9 cellular contexts compared by ENCODE assay signal in the genomic region with DNA sequence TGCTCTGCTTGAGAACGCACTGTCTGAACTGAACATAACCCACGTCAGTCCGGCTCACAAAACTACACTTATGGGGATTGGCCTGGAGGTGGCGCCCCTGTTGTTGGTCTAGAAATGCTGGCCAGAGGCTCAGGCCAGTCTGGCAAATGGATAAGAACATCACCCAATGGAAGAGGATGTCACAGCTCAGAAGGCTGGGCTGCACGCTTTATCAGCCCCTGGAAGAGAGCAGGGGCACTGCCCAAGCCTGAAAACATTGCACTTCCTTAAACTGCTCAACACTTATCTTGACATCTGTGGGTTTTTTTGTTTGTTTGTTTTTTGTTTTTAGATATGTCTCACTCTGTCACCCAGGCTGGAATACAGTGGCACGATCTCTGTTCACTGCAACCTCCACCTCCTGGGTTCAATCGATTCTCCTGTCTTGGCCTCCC. TPM values are rescaled to one million over a fixed set of nuclear protein-coding genes. Genes with fewer than 3 reads are reported as not detected.
DNase-seq lines count a peak whose midpoint lies in the region; ATAC-seq and TF ChIP-seq lines count a peak whose summit lies in the region.
"Had no signal": no experiment of that assay in that cellular context is flagged by ENCODE, and none has a peak within 500 bp of the region (broad histone marks: within the 10 kb centered on the region; RNA-seq: fewer than 3 reads in every experiment).

No MANE protein-coding gene starts in this region.

- H3K4me1 ChIP-seq in liver (ENCODE audit: control insufficient read depth in 4 of 4, insufficient read depth in 4 of 4, low read length in 3 of 4), result no peaks in the 10 kb centered on the region

- TF ChIP-seq CTCF in WTC11 (IDR thresholded peaks at IDR 0.05), result peak; percentile 34; the same call in 1 of the 2 replicates
- TF ChIP-seq CTCF in liver (IDR thresholded peaks at IDR 0.05; ENCODE audit: low read depth, low read length, missing input control), result peak; percentile 67

- TF ChIP-seq RAD21 in liver (IDR thresholded peaks at IDR 0.05), result peak; percentile 86 to 96

- H3K36me3 Mint-ChIP-seq in WTC11, result no peaks in the 10 kb centered on the region
- H3K36me3 Mint-ChIP-seq in dendritic cell treated with granulocyte-macrophage colony-stimulating factor and Interleukin-4, amounts not matched to agents 40 ng/mL and 50 ng/mL, for 4 days (ENCODE audit: low read depth), result no peaks in the 10 kb centered on the region

- no peaks in the 10 kb centered on the region for H3K9me3 ChIP-seq in liver (ENCODE audit: control insufficient read depth in 4 of 4, low read length in 3 of 4)
- H3K9me3 ChIP-seq: BLaER1 had no signal

- peaks cover 10% of the 10 kb centered on the region for H3K4me1 Mint-ChIP-seq in WTC11
- H3K4me1 Mint-ChIP-seq in dendritic cell treated with granulocyte-macrophage colony-stimulating factor and Interleukin-4, amounts not matched to agents 40 ng/mL and 50 ng/mL, for 4 days (ENCODE audit: low read depth), result peaks cover 7% of the 10 kb centered on the region

- no peak overlapping the region for H3K9ac ChIP-seq in liver (ENCODE audit: low read depth in 1 of 2, low read length in 2 of 2)
- H3K9ac ChIP-seq: BLaER1 had no signal

- WGBS in liver, result 32% methylated on average over 7 of the region's 7 CpGs

- ATAC-seq in HG02973 (IDR thresholded peaks at IDR 0.05; ENCODE audit: unreplicated experiment), result peak; percentile 84
- ATAC-seq in WTC11, result peak; percentile 96

- no peak overlapping the region for H3K27ac ChIP-seq in liver (ENCODE audit: low read depth in 1 of 2, low read length in 2 of 2)
- H3K27ac ChIP-seq: BLaER1 had no signal

- no peak overlapping the region for H3K4me3 ChIP-seq in liver (ENCODE audit: low read depth in 1 of 3, low read length in 3 of 3)
- H3K4me3 ChIP-seq: BLaER1 had no signal

- no peaks in the 10 kb centered on the region for H3K9me3 Mint-ChIP-seq in WTC11
- no peaks in the 10 kb centered on the region for H3K9me3 Mint-ChIP-seq in dendritic cell treated with granulocyte-macrophage colony-stimulating factor and Interleukin-4, amounts not matched to agents 40 ng/mL and 50 ng/mL, for 4 days

- DNase-seq in NK-92 treated with Interleukin-12 subunit alpha and Interleukin-12 subunit beta, amount 100 ng/mL, for 24 hours (lab: John Stamatoyannopoulos, UW), result peak; percentile 22
- no peak for DNase-seq in NK-92 (lab: John Stamatoyannopoulos, UW; ENCODE audit: unreplicated experiment)
- peak; percentile 61 for DNase-seq in NCI-H2196 treated with DMSO at 0.1 percent for 48 hours (lab: John Stamatoyannopoulos, UW; ENCODE audit: unreplicated experiment)
- peak; percentile 79 for DNase-seq in WTC11 (ENCODE audit: low spot score)
- peak; percentile 21 to 35 (median 33) for DNase-seq in stimulated activated CD4-positive, alpha-beta T cell treated with anti-CD3 and anti-CD28 coated beads, TNF-alpha, amount 100 ng/mL, for 48 hours (ENCODE audit: low read depth in 3 of 3)

- POLR2A ChIA-PET in WTC11 (lab: Charles Lee), result no interaction called here

- no peak overlapping the region for H3K4me3 Mint-ChIP-seq in WTC11
- no peak overlapping the region for H3K4me3 Mint-ChIP-seq in dendritic cell treated with granulocyte-macrophage colony-stimulating factor and Interleukin-4, amounts not matched to agents 40 ng/mL and 50 ng/mL, for 4 days

- CTCF ChIA-PET in WTC11 (lab: Charles Lee), result interaction anchor here (0.6 to 2.0 kb wide), 14 partner anchors 10 to 467 kb away, joined by 3 to 25 read pairs (median 4); a partner anchor contains a TSS

- no peak overlapping the region for H3K27ac Mint-ChIP-seq in WTC11
- H3K27ac Mint-ChIP-seq in dendritic cell treated with granulocyte-macrophage colony-stimulating factor and Interleukin-4, amounts not matched to agents 40 ng/mL and 50 ng/mL, for 4 days, result peak overlapping the region; percentile 56

- intact Hi-C loops in dendritic cell treated with granulocyte-macrophage colony-stimulating factor and Interleukin-4, amounts not matched to agents 40 ng/mL and 50 ng/mL, for 4 days (cut with micrococcal nuclease), result loop anchor here (1.0 to 10.0 kb wide), 3 partner anchors 25 to 94 kb away; a partner anchor contains a TSS

- no peaks in the 10 kb centered on the region for H3K36me3 ChIP-seq in liver (ENCODE audit: control insufficient read depth in 4 of 4, insufficient read depth in 3 of 4, low read depth in 1 of 4, low read length in 3 of 4)
- H3K36me3 ChIP-seq: BLaER1 had no signal

- no peaks in the 10 kb centered on the region for H3K27me3 ChIP-seq in liver (ENCODE audit: control insufficient read depth in 4 of 4, insufficient read depth in 4 of 4, low read length in 3 of 4)
- H3K27me3 ChIP-seq: BLaER1 had no signal

- no peaks in the 10 kb centered on the region for H3K27me3 Mint-ChIP-seq in WTC11 (ENCODE audit: low read depth)
- peaks cover 8% of the 10 kb centered on the region for H3K27me3 Mint-ChIP-seq in dendritic cell treated with granulocyte-macrophage colony-stimulating factor and Interleukin-4, amounts not matched to agents 40 ng/mL and 50 ng/mL, for 4 days

TF ChIP-seq in WTC11, 78 proteins besides CTCF, POLR2A, EP300 and RAD21:
- TF ChIP-seq ZNF671 (CRISPR knock-in tag; IDR thresholded peaks at IDR 0.05), result no peak
- peak; percentile 74; the same call in 1 of the 2 replicates for TF ChIP-seq ZNF121 (CRISPR knock-in tag; IDR thresholded peaks at IDR 0.05)

TF ChIP-seq in liver, 16 proteins besides CTCF, POLR2A, EP300 and RAD21:
- TF ChIP-seq HNF4G (IDR thresholded peaks at IDR 0.05) (no peak), FOXA2 (IDR thresholded peaks at IDR 0.05) (no peak), FOXA1 (IDR thresholded peaks at IDR 0.05) (no peak), GABPA (IDR thresholded peaks at IDR 0.05 in 1 of 2, conservative IDR thresholded peaks at IDR 0.05 in 1 of 2) (no peak), NR2F2 (IDR thresholded peaks at IDR 0.05) (no peak), RXRA (IDR thresholded peaks at IDR 0.05) (no peak), JUND (IDR thresholded peaks at IDR 0.05) (no peak), HNF4A (conservative IDR thresholded peaks at IDR 0.05) (no peak), TAF1 (conservative IDR thresholded peaks at IDR 0.05) (no peak), SP1 (IDR thresholded peaks at IDR 0.05) (no peak)
- TF ChIP-seq, protein P1, sequence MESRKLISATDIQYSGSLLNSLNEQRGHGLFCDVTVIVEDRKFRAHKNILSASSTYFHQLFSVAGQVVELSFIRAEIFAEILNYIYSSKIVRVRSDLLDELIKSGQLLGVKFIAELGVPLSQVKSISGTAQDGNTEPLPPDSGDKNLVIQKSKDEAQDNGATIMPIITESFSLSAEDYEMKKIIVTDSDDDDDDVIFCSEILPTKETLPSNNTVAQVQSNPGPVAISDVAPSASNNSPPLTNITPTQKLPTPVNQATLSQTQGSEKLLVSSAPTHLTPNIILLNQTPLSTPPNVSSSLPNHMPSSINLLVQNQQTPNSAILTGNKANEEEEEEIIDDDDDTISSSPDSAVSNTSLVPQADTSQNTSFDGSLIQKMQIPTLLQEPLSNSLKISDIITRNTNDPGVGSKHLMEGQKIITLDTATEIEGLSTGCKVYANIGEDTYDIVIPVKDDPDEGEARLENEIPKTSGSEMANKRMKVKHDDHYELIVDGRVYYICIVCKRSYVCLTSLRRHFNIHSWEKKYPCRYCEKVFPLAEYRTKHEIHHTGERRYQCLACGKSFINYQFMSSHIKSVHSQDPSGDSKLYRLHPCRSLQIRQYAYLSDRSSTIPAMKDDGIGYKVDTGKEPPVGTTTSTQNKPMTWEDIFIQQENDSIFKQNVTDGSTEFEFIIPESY (IDR thresholded peaks at IDR 0.05), result no peak
- TF ChIP-seq, protein P2, sequence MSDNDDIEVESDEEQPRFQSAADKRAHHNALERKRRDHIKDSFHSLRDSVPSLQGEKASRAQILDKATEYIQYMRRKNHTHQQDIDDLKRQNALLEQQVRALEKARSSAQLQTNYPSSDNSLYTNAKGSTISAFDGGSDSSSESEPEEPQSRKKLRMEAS (IDR thresholded peaks at IDR 0.05), result no peak
- TF ChIP-seq, protein P3, sequence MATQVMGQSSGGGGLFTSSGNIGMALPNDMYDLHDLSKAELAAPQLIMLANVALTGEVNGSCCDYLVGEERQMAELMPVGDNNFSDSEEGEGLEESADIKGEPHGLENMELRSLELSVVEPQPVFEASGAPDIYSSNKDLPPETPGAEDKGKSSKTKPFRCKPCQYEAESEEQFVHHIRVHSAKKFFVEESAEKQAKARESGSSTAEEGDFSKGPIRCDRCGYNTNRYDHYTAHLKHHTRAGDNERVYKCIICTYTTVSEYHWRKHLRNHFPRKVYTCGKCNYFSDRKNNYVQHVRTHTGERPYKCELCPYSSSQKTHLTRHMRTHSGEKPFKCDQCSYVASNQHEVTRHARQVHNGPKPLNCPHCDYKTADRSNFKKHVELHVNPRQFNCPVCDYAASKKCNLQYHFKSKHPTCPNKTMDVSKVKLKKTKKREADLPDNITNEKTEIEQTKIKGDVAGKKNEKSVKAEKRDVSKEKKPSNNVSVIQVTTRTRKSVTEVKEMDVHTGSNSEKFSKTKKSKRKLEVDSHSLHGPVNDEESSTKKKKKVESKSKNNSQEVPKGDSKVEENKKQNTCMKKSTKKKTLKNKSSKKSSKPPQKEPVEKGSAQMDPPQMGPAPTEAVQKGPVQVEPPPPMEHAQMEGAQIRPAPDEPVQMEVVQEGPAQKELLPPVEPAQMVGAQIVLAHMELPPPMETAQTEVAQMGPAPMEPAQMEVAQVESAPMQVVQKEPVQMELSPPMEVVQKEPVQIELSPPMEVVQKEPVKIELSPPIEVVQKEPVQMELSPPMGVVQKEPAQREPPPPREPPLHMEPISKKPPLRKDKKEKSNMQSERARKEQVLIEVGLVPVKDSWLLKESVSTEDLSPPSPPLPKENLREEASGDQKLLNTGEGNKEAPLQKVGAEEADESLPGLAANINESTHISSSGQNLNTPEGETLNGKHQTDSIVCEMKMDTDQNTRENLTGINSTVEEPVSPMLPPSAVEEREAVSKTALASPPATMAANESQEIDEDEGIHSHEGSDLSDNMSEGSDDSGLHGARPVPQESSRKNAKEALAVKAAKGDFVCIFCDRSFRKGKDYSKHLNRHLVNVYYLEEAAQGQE (IDR thresholded peaks at IDR 0.05), result no peak

RNA-seq across cellular contexts. Expression of a gene that starts 24.8 kb away (rescaled TPM):
- total RNA-seq in WTC11 (2021), result 177 to 181 TPM (median 178 TPM) in 3 replicates
- total RNA-seq in liver, result 10 to 100 TPM; 38.0 to 51.7 TPM
- 10 to 100 TPM in 1 of 2 donors, 1 to 10 TPM in 1; 8.1 to 20.9 TPM for polyA plus RNA-seq in liver
